Comparison of ENCODE assay signal across 8 cellular contexts in the genomic region with DNA sequence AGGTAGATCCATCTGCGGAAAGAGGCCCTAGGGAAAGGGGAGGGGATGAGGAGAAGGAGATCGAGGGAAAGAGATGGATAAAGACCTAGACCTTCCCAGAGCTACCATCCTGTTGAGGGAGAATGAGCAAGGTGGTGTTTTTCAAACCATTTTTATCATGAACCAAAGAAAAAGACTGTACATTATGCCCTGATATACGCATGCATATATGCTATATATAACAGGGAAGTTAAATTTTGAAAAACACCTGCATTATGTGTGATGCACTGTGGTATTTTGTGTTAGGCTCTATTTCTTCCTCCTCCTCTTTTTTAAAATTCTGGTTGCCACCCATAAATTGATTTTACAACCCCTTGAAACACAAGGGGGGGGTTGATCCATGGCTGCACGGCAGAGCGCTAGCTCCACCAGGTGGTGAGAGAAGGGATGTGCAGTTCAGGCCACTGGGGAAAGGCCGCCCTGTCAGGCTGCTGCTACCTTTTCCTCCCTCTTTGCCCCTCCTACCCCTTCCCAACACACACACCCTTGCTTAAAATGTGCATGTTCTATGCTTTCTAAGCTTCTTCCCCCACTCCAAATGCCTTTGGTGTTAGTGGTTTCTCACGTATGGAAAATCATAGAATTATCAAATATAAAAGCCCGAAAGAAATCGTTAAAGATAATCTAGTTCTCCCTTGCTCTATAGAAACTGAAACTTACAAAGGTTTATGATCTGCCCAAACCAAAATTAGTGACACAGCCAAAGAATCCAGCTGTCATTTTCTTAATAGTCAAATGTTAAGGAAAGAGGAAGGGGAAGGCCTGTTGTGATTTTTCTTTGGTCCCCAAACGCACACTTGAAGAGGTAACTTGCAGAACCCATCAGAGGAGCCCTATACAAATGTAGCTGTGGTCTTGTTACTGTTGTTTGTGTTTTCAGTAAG.
DNase-seq lines count a peak whose midpoint lies in the region; ATAC-seq, FAIRE-seq and TF ChIP-seq lines count a peak whose summit lies in the region.

No MANE protein-coding gene starts in this region.

- H3K9ac ChIP-seq in SK-N-SH (no peak overlapping the region), endodermal cell (ENCODE audit: extremely low read depth, low read length, poor library complexity, severe bottlenecking) (no peak overlapping the region)

- H3K9me2 ChIP-seq in SK-N-SH: no peaks in the 10 kb centered on the region

- no peaks in the 10 kb centered on the region for H3K36me3 Mint-ChIP-seq in endodermal cell (ENCODE audit: low read depth)

- no peaks in the 10 kb centered on the region for H3K27me3 Mint-ChIP-seq in endodermal cell (ENCODE audit: insufficient read depth)

- peaks cover 10 to 24% of the 10 kb centered on the region in 2 experiments for H3K36me3 ChIP-seq in SK-N-SH (replicated peaks in 1 of 2; ENCODE audit: control insufficient read depth in 1 of 2, insufficient read depth in 2 of 2, low read length in 1 of 2)
- no peaks in the 10 kb centered on the region for H3K36me3 ChIP-seq in endodermal cell (ENCODE audit: control insufficient read depth, insufficient read depth, low read length)

- DNase-seq in A549 (ENCODE audit: low read depth in 1 of 2, low spot score in 1 of 2) (peak; percentile 44 to 65), GM10266 (ENCODE audit: extremely low spot score) (peak; percentile 62), NCI-H1048 (lab: John Stamatoyannopoulos, UW) (peak; percentile 4), SK-N-SH (peak; percentile 78), endodermal cell (peak; percentile 90), mucosa of gallbladder (ENCODE audit: low spot score) (peak; percentile 47), activated gamma-delta T cell (lab: John Stamatoyannopoulos, UW) (no peak)
- DNase-seq in effector CD4-positive, alpha-beta T cell: no peak

- H3K27ac ChIP-seq in A549: no peak overlapping the region
- peak overlapping the region in 1 of 2 experiments; percentile 47; a peak in 1 of 4 replicates for H3K27ac ChIP-seq in SK-N-SH (ENCODE audit: low read depth in 2 of 2, low read length in 1 of 2)
- H3K27ac ChIP-seq in endodermal cell (ENCODE audit: low read depth, low read length): no peak overlapping the region

- ATAC-seq in A549: peak; percentile 90 to 98

- TF ChIP-seq EP300 in A549 (IDR thresholded peaks at IDR 0.05) (no peak), SK-N-SH (IDR thresholded peaks at IDR 0.05; ENCODE audit: borderline replicate concordance in 1 of 2, low read depth in 1 of 2, low read length in 1 of 2) (no peak)

- H3K4me2 ChIP-seq in A549 (no peak overlapping the region), SK-N-SH (no peak overlapping the region)

- H3K27ac Mint-ChIP-seq in endodermal cell: no peak overlapping the region

- TF ChIP-seq CTCF in A549 (IDR thresholded peaks at IDR 0.05): peak; percentile 93
- TF ChIP-seq CTCF in GM10266 (IDR thresholded peaks at IDR 0.05; ENCODE audit: control insufficient read depth, insufficient read depth, low read depth, missing control alignments): peak; percentile 94
- TF ChIP-seq CTCF in SK-N-SH (IDR thresholded peaks at IDR 0.05): peak; percentile 99
- TF ChIP-seq CTCF in endodermal cell (conservative IDR thresholded peaks at IDR 0.05): peak; percentile 99

- H3K9me3 ChIP-seq in A549 (no peaks in the 10 kb centered on the region), SK-N-SH (no peaks in the 10 kb centered on the region), endodermal cell (ENCODE audit: control insufficient read depth, low read length) (no peaks in the 10 kb centered on the region)

- 48% methylated on average over 10 of the region's 10 CpGs for WGBS in A549 (ENCODE audit: missing lambda C conversion rate)
- WGBS in SK-N-SH (ENCODE audit: low lambda C conversion rate): 59% methylated on average over 10 of the region's 10 CpGs
- whole genome bisulfite sequencing in endodermal cell (ENCODE audit: insufficient coverage in 1 of 2, insufficient read length in 1 of 2), 2 experiments: 51 to 94% methylated on average over 3 to 9 of the region's 10 CpGs

- no peak for FAIRE-seq in A549 (lab: Jason Lieb, UNC)

- H3K4me3 ChIP-seq in A549 (no peak overlapping the region), SK-N-SH (ENCODE audit: low read depth in 2 of 2, low read length in 1 of 2) (no peak overlapping the region; a peak in 1 of 4 replicates), endodermal cell (ENCODE audit: low read length) (no peak overlapping the region)

- H4K20me1 ChIP-seq in SK-N-SH (ENCODE audit: insufficient read depth): no peaks in the 10 kb centered on the region

- peaks cover 2% of the 10 kb centered on the region for H3K4me1 Mint-ChIP-seq in endodermal cell

- H3F3A ChIP-seq in SK-N-SH (replicated peaks; ENCODE audit: insufficient read depth): no peaks in the 10 kb centered on the region

- no peak overlapping the region for H3K4me3 Mint-ChIP-seq in endodermal cell

- TF ChIP-seq POLR2A in A549 (IDR thresholded peaks at IDR 0.05; ENCODE audit: low read length): no peak

- TF ChIP-seq RAD21 in A549 (conservative IDR thresholded peaks at IDR 0.05 in 1 of 2, IDR thresholded peaks at IDR 0.05 in 1 of 2): peak; percentile 95 to 98
- TF ChIP-seq RAD21 in SK-N-SH (IDR thresholded peaks at IDR 0.05; ENCODE audit: low read length): peak; percentile 99

- no peak overlapping the region for H2AFZ ChIP-seq in SK-N-SH (ENCODE audit: low read depth)

- no peaks in the 10 kb centered on the region for H3K79me2 ChIP-seq in SK-N-SH (ENCODE audit: insufficient read depth)

- H3K9me3 Mint-ChIP-seq in endodermal cell: no peaks in the 10 kb centered on the region

- POLR2A ChIA-PET in A549 (lab: Yijun Ruan, JAX): no interaction called here
- POLR2A ChIA-PET in SK-N-SH (lab: Yijun Ruan, JAX): no interaction called here

- H3K27me3 ChIP-seq in SK-N-SH (ENCODE audit: insufficient read depth): no peaks in the 10 kb centered on the region
- no peaks in the 10 kb centered on the region for H3K27me3 ChIP-seq in endodermal cell (ENCODE audit: control insufficient read depth, insufficient read depth, low read length, poor library complexity, severe bottlenecking)

- no peaks in the 10 kb centered on the region for H3K4me1 ChIP-seq in A549
- peaks cover 0 to 10% of the 10 kb centered on the region in 2 experiments; a peak in 2 of 4 replicates for H3K4me1 ChIP-seq in SK-N-SH (ENCODE audit: control insufficient read depth in 1 of 2, insufficient read depth in 2 of 2, low read depth in 1 of 2, low read length in 1 of 2)
- H3K4me1 ChIP-seq in endodermal cell (ENCODE audit: control insufficient read depth, insufficient read depth, low read length): no peaks in the 10 kb centered on the region

- CTCF ChIA-PET in A549 (lab: Yijun Ruan, JAX) (interaction anchor here (0.6 to 8.1 kb wide), 51 partner anchors 9 to 815 kb away, joined by 3 to 110 read pairs (median 5); no protein-coding TSS in a partner anchor), SK-N-SH (lab: Yijun Ruan, JAX) (interaction anchor here (0.6 to 8.1 kb wide), 66 partner anchors 9 to 816 kb away, joined by 3 to 165 read pairs (median 4); partner anchors contain the start of gene KALRN)

TF ChIP-seq in A549, 52 proteins besides CTCF, POLR2A, EP300 and RAD21:
- TF ChIP-seq SMC3 (IDR thresholded peaks at IDR 0.05) (peak; percentile 93), CBX8 (IDR thresholded peaks at IDR 0.05) (no peak)

TF ChIP-seq in SK-N-SH, 30 proteins besides CTCF, POLR2A, EP300 and RAD21 (continues in another document):
- TF ChIP-seq, protein P1, sequence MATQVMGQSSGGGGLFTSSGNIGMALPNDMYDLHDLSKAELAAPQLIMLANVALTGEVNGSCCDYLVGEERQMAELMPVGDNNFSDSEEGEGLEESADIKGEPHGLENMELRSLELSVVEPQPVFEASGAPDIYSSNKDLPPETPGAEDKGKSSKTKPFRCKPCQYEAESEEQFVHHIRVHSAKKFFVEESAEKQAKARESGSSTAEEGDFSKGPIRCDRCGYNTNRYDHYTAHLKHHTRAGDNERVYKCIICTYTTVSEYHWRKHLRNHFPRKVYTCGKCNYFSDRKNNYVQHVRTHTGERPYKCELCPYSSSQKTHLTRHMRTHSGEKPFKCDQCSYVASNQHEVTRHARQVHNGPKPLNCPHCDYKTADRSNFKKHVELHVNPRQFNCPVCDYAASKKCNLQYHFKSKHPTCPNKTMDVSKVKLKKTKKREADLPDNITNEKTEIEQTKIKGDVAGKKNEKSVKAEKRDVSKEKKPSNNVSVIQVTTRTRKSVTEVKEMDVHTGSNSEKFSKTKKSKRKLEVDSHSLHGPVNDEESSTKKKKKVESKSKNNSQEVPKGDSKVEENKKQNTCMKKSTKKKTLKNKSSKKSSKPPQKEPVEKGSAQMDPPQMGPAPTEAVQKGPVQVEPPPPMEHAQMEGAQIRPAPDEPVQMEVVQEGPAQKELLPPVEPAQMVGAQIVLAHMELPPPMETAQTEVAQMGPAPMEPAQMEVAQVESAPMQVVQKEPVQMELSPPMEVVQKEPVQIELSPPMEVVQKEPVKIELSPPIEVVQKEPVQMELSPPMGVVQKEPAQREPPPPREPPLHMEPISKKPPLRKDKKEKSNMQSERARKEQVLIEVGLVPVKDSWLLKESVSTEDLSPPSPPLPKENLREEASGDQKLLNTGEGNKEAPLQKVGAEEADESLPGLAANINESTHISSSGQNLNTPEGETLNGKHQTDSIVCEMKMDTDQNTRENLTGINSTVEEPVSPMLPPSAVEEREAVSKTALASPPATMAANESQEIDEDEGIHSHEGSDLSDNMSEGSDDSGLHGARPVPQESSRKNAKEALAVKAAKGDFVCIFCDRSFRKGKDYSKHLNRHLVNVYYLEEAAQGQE (IDR thresholded peaks at IDR 0.05; ENCODE audit: low read depth, low read length): no peak
- TF ChIP-seq SIN3A (IDR thresholded peaks at IDR 0.05; ENCODE audit: borderline replicate concordance, low read depth, low read length): no peak
- TF ChIP-seq ZBTB33 (IDR thresholded peaks at IDR 0.05; ENCODE audit: borderline replicate concordance, low read depth): no peak
- 0 out of 2 replicates have a peak, but pooled peaks have one; percentile 27 for TF ChIP-seq RCOR1 (IDR thresholded peaks at IDR 0.05; ENCODE audit: low read length)
- TF ChIP-seq SMC3 (IDR thresholded peaks at IDR 0.05; ENCODE audit: low read depth, low read length): peak; percentile 97
- no peak for TF ChIP-seq FOXJ3 (CRISPR knock-in tag; IDR thresholded peaks at IDR 0.05)
- TF ChIP-seq RFX5 (IDR thresholded peaks at IDR 0.05; ENCODE audit: low read length): no peak

Comparison
In these comparisons a context has a peak if more than half of its experiments do, and no peak if none do; other contexts are left out.
1. DNase-seq: peak in A549 (2 of 2), GM10266 (single experiment), NCI-H1048 (single experiment), SK-N-SH (single experiment), endodermal cell (single experiment) and mucosa of gallbladder (single experiment); none in activated gamma-delta T cell (single experiment) and effector CD4-positive, alpha-beta T cell (single experiment).
2. Of the 12 proteins assayed by ChIP-seq in both A549 and SK-N-SH: peak only in A549: none; only in SK-N-SH: RCOR1; in both: CTCF, RAD21 and SMC3; in neither: 8.
3. Peak in every context shown above with its lines, with median percentiles within 50 percentile points of each other: CTCF ChIP-seq.